In the genomic region with DNA sequence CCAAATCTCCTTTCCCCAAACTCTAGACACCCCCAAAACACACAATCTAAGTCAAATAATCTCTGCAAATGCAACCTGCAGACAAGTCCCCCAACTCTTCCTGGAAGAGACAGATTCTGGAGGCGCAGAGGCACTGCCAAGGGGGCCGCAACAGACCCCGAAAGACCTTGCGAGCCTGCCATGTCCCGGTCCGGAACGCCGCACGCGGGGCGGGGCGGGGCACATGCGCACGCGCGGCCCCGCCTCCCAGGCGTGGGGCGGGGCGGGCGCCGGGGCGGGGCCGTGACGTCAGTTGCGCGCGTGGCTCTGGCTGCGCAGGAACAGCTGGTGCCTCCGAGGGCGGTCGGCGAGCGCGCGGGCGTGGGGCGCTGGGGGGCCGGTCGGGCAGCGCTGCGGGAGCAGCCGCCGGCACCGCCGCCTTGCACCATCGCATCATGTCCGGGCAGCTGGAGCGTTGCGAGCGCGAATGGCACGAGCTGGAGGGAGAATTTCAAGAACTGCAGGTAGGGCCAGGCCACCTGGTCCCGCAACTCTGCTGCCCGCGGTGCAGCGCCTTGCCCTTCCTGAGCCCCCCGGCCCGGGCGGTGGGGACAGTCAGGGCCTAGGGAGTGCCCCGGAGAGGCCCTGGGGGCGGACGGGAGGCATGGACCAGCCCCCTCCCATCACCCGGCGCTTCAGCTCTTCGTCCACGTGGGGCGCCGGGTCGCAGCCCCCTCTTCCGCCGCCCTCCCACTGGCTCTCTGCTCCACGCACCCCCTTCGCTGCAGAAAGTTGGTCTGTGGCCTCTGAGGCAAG, we compare ENCODE assay signal across 8 cellular contexts. TPM values are rescaled to one million over a fixed set of nuclear protein-coding genes. Genes with fewer than 3 reads are reported as not detected.
DNase-seq lines count a peak whose midpoint lies in the region; ATAC-seq and TF ChIP-seq lines count a peak whose summit lies in the region.

Gene TMEM120B, plus strand, starts transcription at position 291 of the 795 bp plus-strand sequence. Its CDS starts 144 bp downstream, at position 435.

- POLR2A ChIA-PET in A673 (lab: Charles Lee; ENCODE audit: low non-redundant PET): interaction anchor here (0.6 kb wide), 1 partner anchor 84 kb away, joined by 4 read pairs; no protein-coding TSS in a partner anchor

- DNase-seq in A673 (ENCODE audit: low spot score) (peak; percentile 83), NCI-H2171 treated with DMSO at 0.1 percent for 48 hours (lab: John Stamatoyannopoulos, UW) (peak; percentile 70)
- DNase-seq in activated CD4-positive, alpha-beta T cell treated with anti-CD3 and anti-CD28 coated beads, Interleukin-2, amount 50 U/mL, for 1 hour: peak; percentile 80
- peak; percentile 82 to 86 for DNase-seq in stimulated activated CD4-positive, alpha-beta T cell treated with anti-CD3 and anti-CD28 coated beads, Interleukin-4, amount 100 ng/mL, for 4 hours

- no peak for TF ChIP-seq RAD21 in liver (IDR thresholded peaks at IDR 0.05)

- H3K27ac Mint-ChIP-seq in dendritic cell treated with granulocyte-macrophage colony-stimulating factor and Interleukin-4, amounts not matched to agents 40 ng/mL and 50 ng/mL, for 4 days: peak within 1 kb of the TSS; percentile 93

- peak within 1 kb of the TSS; percentile 82 for H3K27ac ChIP-seq in A673 (ENCODE audit: low read depth, low read length, poor library complexity, severe bottlenecking)
- H3K27ac ChIP-seq in liver (ENCODE audit: low read depth in 1 of 2, low read length in 2 of 2): peak within 1 kb of the TSS; percentile 80 to 96

- H3K4me1 ChIP-seq in A673 (ENCODE audit: insufficient read depth, low read length, poor library complexity, severe bottlenecking) (no peaks in the 10 kb centered on the region), liver (ENCODE audit: control insufficient read depth in 4 of 4, insufficient read depth in 4 of 4, low read length in 3 of 4) (peaks cover 8 to 22% (median 17%) of the 10 kb centered on the region in 4 donors)

- TF ChIP-seq CTCF in A673 (conservative IDR thresholded peaks at IDR 0.05; ENCODE audit: low read depth, low read length): peak; percentile 30; the same call in 1 of the 2 replicates
- no peak for TF ChIP-seq CTCF in liver (IDR thresholded peaks at IDR 0.05; ENCODE audit: low read depth, low read length, missing input control)

- BruUV-seq in A673 (replicated peaks; lab: Mats Ljungman, UMichigan): no TSS peak

- no peaks in the 10 kb centered on the region for H3K36me3 ChIP-seq in A673 (ENCODE audit: insufficient read depth, low read length, poor library complexity, severe bottlenecking)
- H3K36me3 ChIP-seq in liver (ENCODE audit: control insufficient read depth in 4 of 4, insufficient read depth in 3 of 4, low read depth in 1 of 4, low read length in 3 of 4): no peaks in the 10 kb centered on the region

- H3K27me3 ChIP-seq in A673 (replicated peaks; ENCODE audit: insufficient read depth, low read depth, low read length, poor library complexity) (no peaks in the 10 kb centered on the region), liver (ENCODE audit: control insufficient read depth in 4 of 4, insufficient read depth in 4 of 4, low read length in 3 of 4) (no peaks in the 10 kb centered on the region)

- H3K9ac ChIP-seq in liver (ENCODE audit: low read depth in 1 of 2, low read length in 2 of 2): peak within 1 kb of the TSS; percentile 70 to 88

- H3K9me3 Mint-ChIP-seq in dendritic cell treated with granulocyte-macrophage colony-stimulating factor and Interleukin-4, amounts not matched to agents 40 ng/mL and 50 ng/mL, for 4 days: no peaks in the 10 kb centered on the region

- peaks cover 1% of the 10 kb centered on the region for H3K27me3 Mint-ChIP-seq in dendritic cell treated with granulocyte-macrophage colony-stimulating factor and Interleukin-4, amounts not matched to agents 40 ng/mL and 50 ng/mL, for 4 days

- intact Hi-C loops in A673 (cut with micrococcal nuclease; ENCODE audit: unreplicated experiment): no loop called here
- intact Hi-C loops in dendritic cell treated with granulocyte-macrophage colony-stimulating factor and Interleukin-4, amounts not matched to agents 40 ng/mL and 50 ng/mL, for 4 days (cut with micrococcal nuclease): loop anchor here (5.0 kb wide), 1 partner anchor 175 kb away; the partner anchor contains the start of gene PSMD9

- H3K4me3 Mint-ChIP-seq in dendritic cell treated with granulocyte-macrophage colony-stimulating factor and Interleukin-4, amounts not matched to agents 40 ng/mL and 50 ng/mL, for 4 days: peak within 1 kb of the TSS; percentile 93

- ATAC-seq in GM18502 (IDR thresholded peaks at IDR 0.05; ENCODE audit: poor library complexity, unreplicated experiment) (peak; percentile 80), HG02943 (IDR thresholded peaks at IDR 0.05; ENCODE audit: low read depth, unreplicated experiment) (peak; percentile 68)

- peaks cover 20% of the 10 kb centered on the region for H3K4me1 Mint-ChIP-seq in dendritic cell treated with granulocyte-macrophage colony-stimulating factor and Interleukin-4, amounts not matched to agents 40 ng/mL and 50 ng/mL, for 4 days (ENCODE audit: low read depth)

- H3K9me3 ChIP-seq in A673 (ENCODE audit: low read depth, low read length, poor library complexity, severe bottlenecking): no peaks in the 10 kb centered on the region
- no peaks in the 10 kb centered on the region for H3K9me3 ChIP-seq in liver (ENCODE audit: control insufficient read depth in 4 of 4, low read length in 3 of 4)

- H3K36me3 Mint-ChIP-seq in dendritic cell treated with granulocyte-macrophage colony-stimulating factor and Interleukin-4, amounts not matched to agents 40 ng/mL and 50 ng/mL, for 4 days (ENCODE audit: low read depth): peaks cover 8% of the 10 kb centered on the region

- CTCF ChIA-PET in A673 (lab: Charles Lee): interaction anchor here (0.7 to 1.4 kb wide), 3 partner anchors 16 to 100 kb away, joined by 3 to 5 read pairs (median 3); partner anchors contain the start of gene RHOF

- peak within 1 kb of the TSS; percentile 99 for H3K4me3 ChIP-seq in A673 (ENCODE audit: low read depth, low read length, poor library complexity, severe bottlenecking)
- H3K4me3 ChIP-seq in liver (ENCODE audit: low read depth in 1 of 3, low read length in 3 of 3): peak within 1 kb of the TSS; percentile 79 to 92 (median 80)

- WGBS in liver: under 1% methylated on average over 74 of the region's 74 CpGs

TF ChIP-seq in liver, 16 proteins besides CTCF, POLR2A, EP300 and RAD21:
- peak; percentile 50 for TF ChIP-seq YY1 (IDR thresholded peaks at IDR 0.05)
- TF ChIP-seq, protein P1, sequence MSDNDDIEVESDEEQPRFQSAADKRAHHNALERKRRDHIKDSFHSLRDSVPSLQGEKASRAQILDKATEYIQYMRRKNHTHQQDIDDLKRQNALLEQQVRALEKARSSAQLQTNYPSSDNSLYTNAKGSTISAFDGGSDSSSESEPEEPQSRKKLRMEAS (IDR thresholded peaks at IDR 0.05): no peak

RNA-seq across cellular contexts. Expression of gene TMEM120B, which starts in this region (rescaled TPM):
- total RNA-seq in A673 (2021) (21.3 and 22.3 TPM in 2 replicates), liver (1 to 10 TPM; 5.0 to 9.2 TPM)
- 1 to 10 TPM; 1.6 to 1.7 TPM for polyA plus RNA-seq in liver

Comparison
In these comparisons a context has a peak if more than half of its experiments do, and no peak if none do; other contexts are left out.
1. Peak in every context shown above with its lines: DNase-seq, ATAC-seq, H3K4me3 ChIP-seq and H3K27ac ChIP-seq.